In genomic region chr19:14023404-14024235, GRCh38 we compare ENCODE assay signal across 6 cellular contexts. TPM values are rescaled to one million over a fixed set of nuclear protein-coding genes. Genes with fewer than 3 reads are reported as not detected.
DNase-seq lines count a peak whose midpoint lies in the region; ATAC-seq and TF ChIP-seq lines count a peak whose summit lies in the region.

No MANE protein-coding gene starts in this region.

- peak overlapping the region; percentile 67 for H3K27ac Mint-ChIP-seq in osteocyte (ENCODE audit: unreplicated experiment)
- H3K27ac Mint-ChIP-seq in effector memory CD8-positive, alpha-beta T cell, result no peak overlapping the region

- TF ChIP-seq EP300 in Ishikawa (IDR thresholded peaks at IDR 0.05; ENCODE audit: borderline replicate concordance), result no peak

- H3K4me1 Mint-ChIP-seq in osteocyte (ENCODE audit: unreplicated experiment), result peaks cover 5% of the 10 kb centered on the region
- H3K4me1 Mint-ChIP-seq in effector memory CD8-positive, alpha-beta T cell (ENCODE audit: low read depth in 2 of 2), result peaks cover under 1 to 9% of the 10 kb centered on the region in 2 donors

- peaks cover 7% of the 10 kb centered on the region for H3K4me1 ChIP-seq in body of pancreas

- H3K27ac ChIP-seq in body of pancreas, result peak overlapping the region in 3 of 4 donors; percentile 37 to 61 (median 43)

- peak; percentile 22 to 76 (median 55) for TF ChIP-seq CTCF in body of pancreas (IDR thresholded peaks at IDR 0.05)
- peak; percentile 56 for TF ChIP-seq CTCF in osteocyte (IDR thresholded peaks at IDR 0.05)

- peak; percentile 15; the same call in 1 of the 2 replicates for TF ChIP-seq RAD21 in Ishikawa (IDR thresholded peaks at IDR 0.05; ENCODE audit: low read depth)

- intact Hi-C loops in body of pancreas (cut with DNase I), result no loop called here

- no peak overlapping the region for H3K4me3 ChIP-seq in body of pancreas

- ATAC-seq in body of pancreas, result peak; percentile 96
- ATAC-seq in effector memory CD8-positive, alpha-beta T cell (replicated peaks), result no peak
- no peak for ATAC-seq in GM21515 (IDR thresholded peaks at IDR 0.05; ENCODE audit: unreplicated experiment)

- DNase-seq in Ammon's horn (ENCODE audit: low spot score), result peak; percentile 29
- DNase-seq in body of pancreas, result peak; percentile 64 to 71 (median 68)
- DNase-seq in osteocyte (ENCODE audit: extremely low spot score, unreplicated experiment), result no peak
- no peak for DNase-seq in effector memory CD8-positive, alpha-beta T cell

- H3K9me3 ChIP-seq in body of pancreas, result no peaks in the 10 kb centered on the region

- TF ChIP-seq POLR2A in body of pancreas (IDR thresholded peaks at IDR 0.05), result peak in 1 of 3 donors; percentile 25

- H3K36me3 Mint-ChIP-seq in osteocyte (ENCODE audit: unreplicated experiment), result no peaks in the 10 kb centered on the region
- peaks cover 7% of the 10 kb centered on the region for H3K36me3 Mint-ChIP-seq in effector memory CD8-positive, alpha-beta T cell (ENCODE audit: insufficient read depth)

- H3K27me3 ChIP-seq in body of pancreas, result no peaks in the 10 kb centered on the region

- H3K9me3 Mint-ChIP-seq in osteocyte (ENCODE audit: unreplicated experiment), result no peaks in the 10 kb centered on the region
- H3K9me3 Mint-ChIP-seq in effector memory CD8-positive, alpha-beta T cell, result no peaks in the 10 kb centered on the region

- 52 to 53% methylated on average over 9 of the region's 9 CpGs for WGBS in body of pancreas, 2 donors

- H3K36me3 ChIP-seq in body of pancreas (replicated peaks in 1 of 2; ENCODE audit: insufficient read depth in 1 of 2, low read depth in 2 of 2), result no peaks in the 10 kb centered on the region

- peaks cover 7% of the 10 kb centered on the region for H3K27me3 Mint-ChIP-seq in osteocyte (ENCODE audit: unreplicated experiment)
- no peaks in the 10 kb centered on the region for H3K27me3 Mint-ChIP-seq in effector memory CD8-positive, alpha-beta T cell

- no peak overlapping the region for H3K4me3 Mint-ChIP-seq in osteocyte (ENCODE audit: unreplicated experiment)
- H3K4me3 Mint-ChIP-seq in effector memory CD8-positive, alpha-beta T cell, result no peak overlapping the region

TF ChIP-seq in Ishikawa, 13 proteins besides CTCF, POLR2A, EP300 and RAD21:
- TF ChIP-seq USF1 (IDR thresholded peaks at IDR 0.05), result no peak
- TF ChIP-seq TAF1 (IDR thresholded peaks at IDR 0.05; ENCODE audit: low read depth), result no peak
- TF ChIP-seq REST (IDR thresholded peaks at IDR 0.05; ENCODE audit: low read depth), result no peak
- no peak for TF ChIP-seq CEBPB (IDR thresholded peaks at IDR 0.05)
- TF ChIP-seq CREB1 (IDR thresholded peaks at IDR 0.05; ENCODE audit: low read depth), result no peak
- TF ChIP-seq YY1 (IDR thresholded peaks at IDR 0.05; ENCODE audit: low read depth), result no peak
- no peak for TF ChIP-seq TEAD4 (IDR thresholded peaks at IDR 0.05)
- TF ChIP-seq NFIC (IDR thresholded peaks at IDR 0.05), result no peak

RNA-seq across cellular contexts. Expression of gene RLN3, which starts 4.3 kb away (rescaled TPM):
- total RNA-seq in body of pancreas (not detected), osteocyte (not detected in 2 replicates)

RNA-seq across cellular contexts. Expression of gene IL27RA, which starts 7.9 kb away (rescaled TPM):
- total RNA-seq in body of pancreas (1 to 10 TPM; 1.3 to 3.6 TPM), osteocyte (1.8 and 1.9 TPM in 2 replicates)

RNA-seq across cellular contexts. Expression of gene RFX1, which starts 17.5 kb away (rescaled TPM):
- total RNA-seq in body of pancreas (1 to 10 TPM; 3.9 to 7.6 TPM), osteocyte (12.3 and 15.7 TPM in 2 replicates)

RNA-seq across cellular contexts. Expression of gene PALM3, which starts 38.3 kb away (rescaled TPM):
- total RNA-seq in body of pancreas (10 to 100 TPM; 17.4 to 28.3 TPM), osteocyte (0.30 and 0.63 TPM in 2 replicates)

RNA-seq across cellular contexts. Expression of gene MISP3, which starts 49.0 kb away (rescaled TPM):
- 10 to 100 TPM; 21.1 to 25.7 TPM for total RNA-seq in body of pancreas
- total RNA-seq in osteocyte, result 1.8 and 2.1 TPM in 2 replicates

Comparison
In these comparisons a context has a peak if more than half of its experiments do, and no peak if none do; other contexts are left out.
1. DNase-seq: peak in Ammon's horn (single experiment) and body of pancreas (4 of 4); none in osteocyte (single experiment) and effector memory CD8-positive, alpha-beta T cell (0 of 3).